9 cellular contexts compared by ENCODE assay signal in genomic region chr5:67234671-67235176, GRCh38. TPM values are rescaled to one million over a fixed set of nuclear protein-coding genes. Genes with fewer than 3 reads are reported as not detected.
DNase-seq lines count a peak whose midpoint lies in the region; ATAC-seq lines count a peak whose summit lies in the region.
"Had no signal": no experiment of that assay in that cellular context is flagged by ENCODE, and none has a peak within 500 bp of the region (broad histone marks: within the 10 kb centered on the region; RNA-seq: fewer than 3 reads in every experiment).

No MANE protein-coding gene starts in this region.

- peak; percentile 17 for DNase-seq in AML-193 (lab: John Stamatoyannopoulos, UW)
- DNase-seq in NCI-H226, result peak; percentile 65
- DNase-seq in non-pigmented ciliary epithelial cell (ENCODE audit: low read depth), result peak; percentile 45
- DNase-seq in HuH-7 (ENCODE audit: low spot score), result no peak
- no peak for DNase-seq in RKO (ENCODE audit: low spot score)
- no peak for DNase-seq in NCI-H82 (lab: John Stamatoyannopoulos, UW)
- DNase-seq: activated CD8-positive, alpha-beta T cell treated with anti-CD3 and anti-CD28 coated beads, Interleukin-2, amount 10 ng/mL, durations not matched to agents 7 days and 5 days had no signal

- peak; percentile 52 for ATAC-seq in esophagus mucosa
- ATAC-seq in GM21786 (IDR thresholded peaks at IDR 0.05; ENCODE audit: unreplicated experiment), result no peak
- ATAC-seq: activated CD8-positive, alpha-beta T cell treated with anti-CD3 and anti-CD28 coated beads, Interleukin-2, amount 10 ng/mL, durations not matched to agents 7 days and 5 days had no signal

RNA-seq across cellular contexts. Expression of gene CD180, which starts 38.1 kb away (rescaled TPM):
- 0.24 TPM for total RNA-seq in esophagus mucosa
- total RNA-seq: activated CD8-positive, alpha-beta T cell treated with anti-CD3 and anti-CD28 coated beads, Interleukin-2, amount 10 ng/mL, durations not matched to agents 7 days and 5 days had no signal

Comparison
In these comparisons a context has a peak if more than half of its experiments do, and no peak if none do; other contexts are left out.
1. DNase-seq: peak in AML-193 (2 of 2), NCI-H226 (single experiment) and non-pigmented ciliary epithelial cell (single experiment); none in HuH-7 (single experiment), RKO (single experiment) and NCI-H82 (single experiment).